10 cellular contexts compared by ENCODE assay signal in the genomic region with DNA sequence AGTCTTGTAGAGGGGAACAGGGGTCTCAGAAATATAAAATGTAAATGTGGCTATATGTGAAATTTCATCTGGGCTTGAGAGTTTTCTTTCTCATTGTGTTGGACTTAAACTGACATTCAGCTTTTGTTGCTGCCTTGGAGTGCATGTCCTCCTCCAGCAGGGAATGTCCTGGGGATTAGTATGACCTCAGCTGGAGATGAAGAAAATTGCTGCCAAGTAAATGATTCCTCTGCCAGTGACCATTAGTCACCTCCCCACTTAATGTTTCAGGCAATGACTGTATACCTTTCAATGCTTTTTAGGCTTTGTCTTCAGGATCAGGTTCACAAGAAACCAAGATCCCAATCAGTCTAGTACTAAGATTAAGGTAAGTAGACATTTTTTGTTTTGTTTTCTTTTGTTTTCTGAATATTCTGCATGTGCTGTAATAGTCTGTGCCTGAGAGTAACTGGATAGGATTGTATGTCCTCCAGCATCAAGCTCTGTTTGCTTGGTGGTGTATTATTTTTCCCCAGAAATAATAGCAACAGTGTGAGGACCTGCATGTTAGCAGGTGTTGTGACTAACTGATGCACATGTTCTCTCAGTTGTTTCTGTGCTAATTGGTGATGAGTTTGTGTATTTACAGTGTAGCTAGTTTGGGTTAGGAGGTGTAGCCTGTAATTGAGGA. TPM values are rescaled to one million over a fixed set of nuclear protein-coding genes. Genes with fewer than 3 reads are reported as not detected.
A peak's percentile ranks its signal among the peaks of the same experiment; 100 is the strongest.
DNase-seq lines count a peak whose midpoint lies in the region; ATAC-seq, FAIRE-seq and TF ChIP-seq lines count a peak whose summit lies in the region.
"Had no signal": no experiment of that assay in that cellular context is flagged by ENCODE, and none has a peak within 500 bp of the region (broad histone marks: within the 10 kb centered on the region; RNA-seq: fewer than 3 reads in every experiment).

No MANE protein-coding gene starts in this region.

- H3K4me3 ChIP-seq in testis: no peak overlapping the region

- TF ChIP-seq POLR2A in testis (IDR thresholded peaks at IDR 0.05): no peak

- H3K36me3 ChIP-seq in testis (ENCODE audit: low read depth, missing control alignments): no peaks in the 10 kb centered on the region

- intact Hi-C loops in testis (cut with DNase I; ENCODE audit: low total_unique reads): no loop called here

- FAIRE-seq in HTR-8/SVneo (lab: Jason Lieb, UNC): peak; percentile 57

- no peaks in the 10 kb centered on the region for H3K9me3 ChIP-seq in testis

- no peaks in the 10 kb centered on the region for H3K4me1 ChIP-seq in testis

- in situ Hi-C loops in T47D (cut with HindIII; ENCODE audit: low pct_unique_long_range_greater_than_20kb, low sequenced_read_pairs): no loop called here

- ATAC-seq in HG03378 (IDR thresholded peaks at IDR 0.05; ENCODE audit: unreplicated experiment) (no peak), HG03442 (IDR thresholded peaks at IDR 0.05; ENCODE audit: unreplicated experiment) (no peak)

- H3K27me3 ChIP-seq in testis: no peaks in the 10 kb centered on the region

- no peak overlapping the region for H3K27ac ChIP-seq in testis

- no peak for TF ChIP-seq CTCF in testis (IDR thresholded peaks at IDR 0.05)

- peak; percentile 94 for DNase-seq in AG08395 (ENCODE audit: low spot score)
- DNase-seq in HTR-8/SVneo (ENCODE audit: insufficient read length, low spot score): peak; percentile 38
- peak; percentile 54 to 66 for DNase-seq in T47D (ENCODE audit: low read depth in 1 of 2, low spot score in 1 of 2)
- DNase-seq in left kidney (ENCODE audit: low read depth, low spot score): peak; percentile 28
- no peak for DNase-seq in NCI-H1930 (lab: John Stamatoyannopoulos, UW)
- no peak for DNase-seq in testis
- DNase-seq: activated CD4-positive, alpha-beta T cell treated with anti-CD3 and anti-CD28 coated beads, Interleukin-2, amount 50 U/mL, for 4 hours; GDM1 had no signal

RNA-seq across cellular contexts. Expression of gene SLC22A13, which starts 18.1 kb away (rescaled TPM):
- 1 to 10 TPM; 1.5 to 2.6 TPM for total RNA-seq in testis
- polyA plus RNA-seq in testis (ENCODE audit: insufficient read depth, low read depth, low replicate concordance): 1.1 TPM

RNA-seq across cellular contexts. Expression of gene SLC22A14, which starts 34.6 kb away (rescaled TPM):
- total RNA-seq in testis: 1 to 10 TPM; 2.7 to 9.4 TPM
- polyA plus RNA-seq in testis (ENCODE audit: insufficient read depth, low read depth, low replicate concordance): 11.9 TPM

Comparison
In these comparisons a context has a peak if more than half of its experiments do, and no peak if none do; other contexts are left out.
1. DNase-seq: peak in AG08395 (single experiment), HTR-8/SVneo (single experiment), T47D (2 of 2) and left kidney (single experiment); none in NCI-H1930 (0 of 2) and testis (single experiment).